19 cellular contexts compared by ENCODE assay signal in genomic region chr12:122026706-122027328, GRCh38. TPM values are rescaled to one million over a fixed set of nuclear protein-coding genes. Genes with fewer than 3 reads are reported as not detected.
DNase-seq lines count a peak whose midpoint lies in the region; ATAC-seq, FAIRE-seq and TF ChIP-seq lines count a peak whose summit lies in the region.
"Had no signal": no experiment of that assay in that cellular context is flagged by ENCODE, and none has a peak within 500 bp of the region (broad histone marks: within the 10 kb centered on the region; RNA-seq: fewer than 3 reads in every experiment).

No MANE protein-coding gene starts in this region.

- TF ChIP-seq EP300 in SK-N-SH (IDR thresholded peaks at IDR 0.05; ENCODE audit: borderline replicate concordance in 1 of 2, low read depth in 1 of 2, low read length in 1 of 2): no peak

- peaks cover 10% of the 10 kb centered on the region for H3K36me3 ChIP-seq in BLaER1
- no peaks in the 10 kb centered on the region; the same call in 1 of the 2 replicates for H3K36me3 ChIP-seq in H7 (replicated peaks; ENCODE audit: control insufficient read depth, insufficient read depth, low read length)
- no peaks in the 10 kb centered on the region for H3K36me3 ChIP-seq in SK-N-SH (replicated peaks in 1 of 2; ENCODE audit: control insufficient read depth in 1 of 2, insufficient read depth in 2 of 2, low read length in 1 of 2)
- peaks cover 0 to 8% of the 10 kb centered on the region in 2 experiments for H3K36me3 ChIP-seq in keratinocyte (ENCODE audit: control insufficient read depth in 2 of 2, extremely low read depth in 1 of 2, insufficient read depth in 2 of 2, low read length in 2 of 2)

- peaks cover 93% of the 10 kb centered on the region for H3K79me2 ChIP-seq in SK-N-SH (ENCODE audit: insufficient read depth)
- peaks cover 82% of the 10 kb centered on the region for H3K79me2 ChIP-seq in keratinocyte (ENCODE audit: control insufficient read depth, insufficient read depth, low read length)

- H3F3A ChIP-seq in SK-N-SH (replicated peaks; ENCODE audit: insufficient read depth): peaks cover 10% of the 10 kb centered on the region

- H2AFZ ChIP-seq in SK-N-SH (ENCODE audit: low read depth): no peak overlapping the region
- no peak overlapping the region for H2AFZ ChIP-seq in keratinocyte (ENCODE audit: control insufficient read depth, low read length)

- no peak for FAIRE-seq in keratinocyte (lab: Jason Lieb, UNC)
- FAIRE-seq: colon had no signal

- no peak for ATAC-seq in GM18867 (IDR thresholded peaks at IDR 0.05; ENCODE audit: unreplicated experiment)
- ATAC-seq: activated CD4-positive, alpha-beta T cell treated with anti-CD3 and anti-CD28 coated beads for 36 hours; left colon had no signal

- H3K9me1 ChIP-seq in keratinocyte (ENCODE audit: control insufficient read depth, extremely low read depth, insufficient read depth, low read length): peaks cover 6% of the 10 kb centered on the region

- POLR2A ChIA-PET in SK-N-SH (lab: Yijun Ruan, JAX): no interaction called here

- H3K9me2 ChIP-seq in SK-N-SH: no peaks in the 10 kb centered on the region

- peak overlapping the region; percentile 53; the same call in 1 of the 2 replicates for H3K9ac ChIP-seq in BLaER1
- H3K9ac ChIP-seq in SK-N-SH: no peak overlapping the region
- no peak overlapping the region for H3K9ac ChIP-seq in keratinocyte (ENCODE audit: control insufficient read depth, extremely low read depth, insufficient read depth, low read length)

- dilution Hi-C loops in keratinocyte (cut with MboI; ENCODE audit: extremely low pct_ligation_motif_present, low sequenced_read_pairs): no loop called here

- no peaks in the 10 kb centered on the region for H3K27me3 ChIP-seq in BLaER1
- H3K27me3 ChIP-seq in H7 (ENCODE audit: control insufficient read depth, insufficient read depth, low read length): peaks cover 4% of the 10 kb centered on the region
- H3K27me3 ChIP-seq in SK-N-SH (ENCODE audit: insufficient read depth): no peaks in the 10 kb centered on the region
- no peaks in the 10 kb centered on the region for H3K27me3 ChIP-seq in keratinocyte (ENCODE audit: control insufficient read depth, extremely low read depth, insufficient read depth, low read length)

- CTCF ChIA-PET in SK-N-SH (lab: Yijun Ruan, JAX): interaction anchor here (1.0 to 1.8 kb wide), 3 partner anchors 27 to 233 kb away, joined by 3 to 7 read pairs (median 4); partner anchors contain the start of gene RHOF

- H3K4me1 ChIP-seq in BLaER1: peaks cover 76% of the 10 kb centered on the region
- peaks cover 19 to 20% of the 10 kb centered on the region in 2 experiments; a peak in 2 of 4 replicates for H3K4me1 ChIP-seq in SK-N-SH (ENCODE audit: control insufficient read depth in 1 of 2, insufficient read depth in 2 of 2, low read depth in 1 of 2, low read length in 1 of 2)
- peaks cover 51% of the 10 kb centered on the region for H3K4me1 ChIP-seq in keratinocyte (ENCODE audit: control insufficient read depth, extremely low read depth, insufficient read depth, low read length)

- TF ChIP-seq RAD21 in SK-N-SH (IDR thresholded peaks at IDR 0.05; ENCODE audit: low read length): no peak

- WGBS in SK-N-SH (ENCODE audit: low lambda C conversion rate): 98% methylated on average over 6 of the region's 7 CpGs

- H4K20me1 ChIP-seq in BLaER1 (peaks cover 91% of the 10 kb centered on the region), SK-N-SH (ENCODE audit: insufficient read depth) (peaks cover 53% of the 10 kb centered on the region), keratinocyte (ENCODE audit: control insufficient read depth, extremely low read depth, insufficient read depth, low read length) (peaks cover 3% of the 10 kb centered on the region)

- H3K9me3 ChIP-seq in BLaER1 (no peaks in the 10 kb centered on the region), SK-N-SH (no peaks in the 10 kb centered on the region), keratinocyte (ENCODE audit: control insufficient read depth, low read depth, low read length) (no peaks in the 10 kb centered on the region)

- DNase-seq in H7: peak; percentile 76
- no peak for DNase-seq in SK-N-SH
- no peak for DNase-seq in keratinocyte (ENCODE audit: low read depth, low spot score)
- DNase-seq in central memory CD4-positive, alpha-beta T cell: no peak
- no peak for DNase-seq in T1000 (lab: John Stamatoyannopoulos, UW)
- no peak for DNase-seq in NCI-H1436 (lab: John Stamatoyannopoulos, UW)
- DNase-seq: activated CD4-positive, alpha-beta T cell treated with anti-CD3 and anti-CD28 coated beads for 36 hours; activated gamma-delta T cell; aorta; foreskin fibroblast; left colon; NCI-H1417; NCI-H2227 treated with DMSO at 0.1 percent for 48 hours; NK-92 treated with Interleukin-12 subunit alpha and Interleukin-12 subunit beta, amount 100 ng/mL, for 24 hours; SIG-M5; stimulated activated CD4-positive, alpha-beta T cell treated with anti-CD3 and anti-CD28 coated beads, Interleukin-2, amount 100 ng/mL, for 24 hours had no signal

- peak overlapping the region; percentile 75 for H3K27ac ChIP-seq in BLaER1
- H3K27ac ChIP-seq in SK-N-SH (ENCODE audit: low read depth in 2 of 2, low read length in 1 of 2): peak overlapping the region in 1 of 2 experiments; percentile 21; a peak in 1 of 4 replicates
- peak overlapping the region; percentile 39 for H3K27ac ChIP-seq in keratinocyte (ENCODE audit: control insufficient read depth, insufficient read depth, low read length)

- H3K4me3 ChIP-seq in BLaER1: no peak overlapping the region
- no peak overlapping the region for H3K4me3 ChIP-seq in H7 (ENCODE audit: insufficient read depth, low read depth, low read length)
- no peak overlapping the region for H3K4me3 ChIP-seq in SK-N-SH (ENCODE audit: low read depth in 2 of 2, low read length in 1 of 2)
- no peak overlapping the region for H3K4me3 ChIP-seq in keratinocyte (ENCODE audit: control insufficient read depth in 2 of 3, extremely low read depth in 1 of 3, insufficient read depth in 2 of 3, low read depth in 1 of 3, low read length in 3 of 3)

- H3K4me2 ChIP-seq in BLaER1 (peak overlapping the region; percentile 97), SK-N-SH (0 out of 2 replicates have a peak overlapping the region, but pooled peaks have one; percentile 30), keratinocyte (ENCODE audit: control insufficient read depth, extremely low read depth, insufficient read depth, low read depth, low read length) (peak overlapping the region; percentile 34)

- no peak for TF ChIP-seq CTCF in SK-N-SH (IDR thresholded peaks at IDR 0.05)
- TF ChIP-seq CTCF in keratinocyte (optimal IDR thresholded peaks at IDR 0.05 in 1 of 3, IDR thresholded peaks at IDR 0.05 in 1 of 3, conservative IDR thresholded peaks at IDR 0.05 in 1 of 3; ENCODE audit: extremely low read depth in 1 of 3, insufficient read depth in 2 of 3, low read length in 3 of 3): no peak

TF ChIP-seq in SK-N-SH, 30 proteins besides CTCF, POLR2A, EP300 and RAD21:
- TF ChIP-seq GATA2 (CRISPR knock-in tag; IDR thresholded peaks at IDR 0.05) (no peak), RCOR1 (IDR thresholded peaks at IDR 0.05; ENCODE audit: low read length) (no peak), GABPA (IDR thresholded peaks at IDR 0.05; ENCODE audit: low read depth) (no peak), NRF1 (IDR thresholded peaks at IDR 0.05; ENCODE audit: low read depth, low read length) (no peak), SIN3A (IDR thresholded peaks at IDR 0.05; ENCODE audit: borderline replicate concordance, low read depth, low read length) (no peak), YY1 (IDR thresholded peaks at IDR 0.05; ENCODE audit: low read depth) (no peak)

RNA-seq across cellular contexts. Expression of gene BCL7A, which starts 5.1 kb away (rescaled TPM):
- total RNA-seq in H7 (2014; rRNA removed; shearing (Covaris generic)): 10.6 and 11.2 TPM in 2 replicates
- polyA plus RNA-seq in SK-N-SH (2012; rRNA removed) (30.8 and 34.0 TPM in 2 replicates), keratinocyte (9.6 to 17.2 TPM (median 12.8 TPM) in 3 replicates)
- polyA plus RNA-seq in SK-N-SH (2012; cell fraction: cytosol; rRNA removed): 25.4 and 30.9 TPM in 2 replicates
- 34.6 and 39.6 TPM in 2 replicates for polyA plus RNA-seq in SK-N-SH (2012; cell fraction: nucleus; rRNA removed)
- polyA plus RNA-seq in keratinocyte (2011; ENCODE audit: low read depth): 10.0 TPM
- polyA plus RNA-seq in keratinocyte (2011; cell fraction: cytosol; rRNA removed): 10.0 and 11.9 TPM in 2 replicates
- polyA plus RNA-seq in keratinocyte (2011; cell fraction: nucleus; rRNA removed): 16.2 and 17.3 TPM in 2 replicates
- polyA plus RNA-seq in keratinocyte (2012; ENCODE audit: low replicate concordance): 15.5 and 15.9 TPM in 2 replicates
- 8.8 to 16.8 TPM (median 13.5 TPM) in 3 replicates for polyA minus RNA-seq in keratinocyte
- 7.1 TPM for polyA minus RNA-seq in keratinocyte (2011; cell fraction: cytosol; rRNA and poly(A)+ RNA removed)
- 6.8 and 11.6 TPM in 2 replicates for polyA minus RNA-seq in keratinocyte (2011; cell fraction: nucleus; rRNA and poly(A)+ RNA removed)

RNA-seq across cellular contexts. Expression of gene MLXIP, which starts 51.7 kb away (rescaled TPM):
- 29.7 and 49.8 TPM in 2 replicates for total RNA-seq in H7 (2014; rRNA removed; shearing (Covaris generic))
- polyA plus RNA-seq in SK-N-SH (2012; rRNA removed): 6.8 and 11.0 TPM in 2 replicates
- 6.8 and 9.2 TPM in 2 replicates for polyA plus RNA-seq in SK-N-SH (2012; cell fraction: cytosol; rRNA removed)
- polyA plus RNA-seq in SK-N-SH (2012; cell fraction: nucleus; rRNA removed): 42.6 and 43.4 TPM in 2 replicates
- polyA plus RNA-seq in keratinocyte: 4.7 to 17.8 TPM (median 5.5 TPM) in 3 replicates
- 7.1 TPM for polyA plus RNA-seq in keratinocyte (2011; ENCODE audit: low read depth)
- polyA plus RNA-seq in keratinocyte (2011; cell fraction: cytosol; rRNA removed): 7.3 and 10.1 TPM in 2 replicates
- 37.9 and 81.1 TPM in 2 replicates for polyA plus RNA-seq in keratinocyte (2011; cell fraction: nucleus; rRNA removed)
- polyA plus RNA-seq in keratinocyte (2012; ENCODE audit: low replicate concordance): 19.4 and 29.7 TPM in 2 replicates
- polyA minus RNA-seq in keratinocyte: 15.1 to 65.2 TPM (median 19.5 TPM) in 3 replicates
- 12.3 TPM for polyA minus RNA-seq in keratinocyte (2011; cell fraction: cytosol; rRNA and poly(A)+ RNA removed)
- 23.0 and 32.1 TPM in 2 replicates for polyA minus RNA-seq in keratinocyte (2011; cell fraction: nucleus; rRNA and poly(A)+ RNA removed)

Comparison
In these comparisons a context has a peak if more than half of its experiments do, and no peak if none do; other contexts are left out.
1. H3K4me2 ChIP-seq: peak in every context shown above with its lines; median percentile 97 in BLaER1; 34 in keratinocyte; 30 in SK-N-SH.